16 cellular contexts compared by ENCODE assay signal in the genomic region with DNA sequence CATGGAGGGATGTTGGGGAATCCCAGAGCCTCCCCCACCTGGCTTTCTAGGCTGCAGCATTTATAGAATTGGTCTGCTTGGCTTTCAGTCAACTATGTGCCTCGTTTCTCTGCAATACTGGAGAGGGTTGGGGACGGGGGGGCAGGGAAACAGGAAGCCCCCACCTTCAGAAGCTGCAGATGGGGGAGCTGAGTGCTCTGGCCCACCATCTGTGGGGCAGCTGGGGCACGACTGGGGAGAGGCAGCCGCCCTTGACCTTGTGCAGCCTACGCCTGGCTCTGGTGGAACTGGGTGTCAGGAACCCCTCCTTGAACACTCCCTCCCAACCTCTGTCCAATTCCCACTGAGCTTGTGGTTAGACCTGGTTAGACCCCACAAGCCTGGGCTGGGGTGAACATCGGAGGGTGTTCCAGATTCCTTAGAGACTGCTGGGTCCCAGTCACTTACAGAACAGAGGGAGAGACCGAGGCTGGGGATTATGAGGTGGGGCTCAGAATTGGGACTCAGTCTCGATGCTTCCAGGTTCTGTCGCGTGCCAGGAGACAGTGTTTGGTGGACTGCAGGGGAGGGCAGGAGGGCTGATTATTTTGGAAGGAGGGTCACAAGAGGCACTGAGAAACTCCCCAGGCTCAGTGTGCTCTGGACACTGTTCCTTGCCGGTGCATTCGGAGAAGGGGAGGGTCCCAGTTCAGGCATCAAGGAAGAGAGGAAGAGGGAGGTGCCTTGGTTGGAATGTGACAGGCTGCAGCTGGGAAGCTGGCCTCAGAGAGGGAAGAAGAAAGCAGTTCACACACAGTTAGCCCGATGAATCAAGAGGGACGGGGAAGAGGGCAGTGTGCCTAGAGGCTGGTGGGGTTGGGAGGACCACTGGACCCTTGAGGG. TPM values are rescaled to one million over a fixed set of nuclear protein-coding genes. Genes with fewer than 3 reads are reported as not detected.
A peak's percentile ranks its signal among the peaks of the same experiment; 100 is the strongest.
DNase-seq lines count a peak whose midpoint lies in the region; ATAC-seq and TF ChIP-seq lines count a peak whose summit lies in the region.
"Had no signal": no experiment of that assay in that cellular context is flagged by ENCODE, and none has a peak within 500 bp of the region (broad histone marks: within the 10 kb centered on the region; RNA-seq: fewer than 3 reads in every experiment).

No MANE protein-coding gene starts in this region.

- H3K27ac Mint-ChIP-seq in WTC11 = no peak overlapping the region
- H3K27ac Mint-ChIP-seq in activated T-helper 2 cell treated with anti-CD3 and anti-CD28 coated beads, Interferon-gamma antibody, Interleukin-2, Interleukin-4, amounts not matched to agents 10 μg/mL and 5 μg/mL and 100 μg/mL, durations not matched to agents 14 hours and 24 hours and 36 hours = no peak overlapping the region
- H3K27ac Mint-ChIP-seq: activated CD8-positive, alpha-beta T cell treated with anti-CD3 and anti-CD28 coated beads, Interleukin-2, amount 10 ng/mL, durations not matched to agents 7 days and 5 days; activated naive CD8-positive, alpha-beta T cell; effector memory CD8-positive, alpha-beta T cell; natural killer cell had no signal

- peaks cover 3 to 77% (median 53%) of the 10 kb centered on the region in 12 donors for H3K4me1 ChIP-seq in heart left ventricle
- peaks cover 57% of the 10 kb centered on the region for H3K4me1 ChIP-seq in muscle layer of colon (ENCODE audit: insufficient read depth, low read length)
- peaks cover 4 to 26% (median 9%) of the 10 kb centered on the region in 4 donors for H3K4me1 ChIP-seq in upper lobe of left lung

- intact Hi-C loops in heart left ventricle (cut with DNase I) = no loop called here
- intact Hi-C loops in activated T-helper 2 cell treated with anti-CD3 and anti-CD28 coated beads, Interferon-gamma antibody, Interleukin-2, Interleukin-4, amounts not matched to agents 10 μg/mL and 5 μg/mL and 100 μg/mL, durations not matched to agents 14 hours and 24 hours and 36 hours (cut with micrococcal nuclease) = no loop called here

- H3K27me3 Mint-ChIP-seq in WTC11 (ENCODE audit: low read depth) = no peaks in the 10 kb centered on the region
- no peaks in the 10 kb centered on the region for H3K27me3 Mint-ChIP-seq in activated T-helper 2 cell treated with anti-CD3 and anti-CD28 coated beads, Interferon-gamma antibody, Interleukin-2, Interleukin-4, amounts not matched to agents 10 μg/mL and 5 μg/mL and 100 μg/mL, durations not matched to agents 14 hours and 24 hours and 36 hours (ENCODE audit: low read depth)
- H3K27me3 Mint-ChIP-seq: activated naive CD8-positive, alpha-beta T cell had no signal

- H3K9me3 ChIP-seq in heart left ventricle (no peaks in the 10 kb centered on the region), muscle layer of colon (ENCODE audit: low read length) (no peaks in the 10 kb centered on the region), upper lobe of left lung (no peaks in the 10 kb centered on the region)
- H3K9me3 ChIP-seq: Caco-2 had no signal

- no peaks in the 10 kb centered on the region for H3K36me3 ChIP-seq in heart left ventricle
- H3K36me3 ChIP-seq in muscle layer of colon (ENCODE audit: insufficient read depth, low read length) = no peaks in the 10 kb centered on the region
- no peaks in the 10 kb centered on the region for H3K36me3 ChIP-seq in upper lobe of left lung

- H3K4me3 ChIP-seq in heart left ventricle = peak overlapping the region in 2 of 12 donors; percentile 2 to 20
- H3K4me3 ChIP-seq in muscle layer of colon (ENCODE audit: low read depth in 1 of 2, low read length in 2 of 2) = no peak overlapping the region
- H3K4me3 ChIP-seq in upper lobe of left lung = no peak overlapping the region

- no peaks in the 10 kb centered on the region for H3K4me1 Mint-ChIP-seq in WTC11
- no peaks in the 10 kb centered on the region for H3K4me1 Mint-ChIP-seq in activated T-helper 2 cell treated with anti-CD3 and anti-CD28 coated beads, Interferon-gamma antibody, Interleukin-2, Interleukin-4, amounts not matched to agents 10 μg/mL and 5 μg/mL and 100 μg/mL, durations not matched to agents 14 hours and 24 hours and 36 hours (ENCODE audit: low read depth)
- H3K4me1 Mint-ChIP-seq: natural killer cell had no signal

- H3K27ac ChIP-seq in heart left ventricle (peak overlapping the region in 11 of 12 donors; percentile 40 to 83 (median 71)), muscle layer of colon (ENCODE audit: low read depth, low read length) (peak overlapping the region; percentile 29), upper lobe of left lung (peak overlapping the region in 3 of 4 donors; percentile 47 to 63 (median 51))

- CTCF ChIA-PET in WTC11 (lab: Charles Lee) (interaction anchor here (0.5 to 1.6 kb wide), 4 partner anchors 26 to 110 kb away, joined by 4 to 5 read pairs (median 4); partner anchors contain the start of gene COL27A1), HEK293T (lab: Yijun Ruan, JAX) (no interaction called here)

- TF ChIP-seq EP300 in upper lobe of left lung (IDR thresholded peaks at IDR 0.05) = no peak

- POLR2A ChIA-PET in WTC11 (lab: Charles Lee) (no interaction called here), HEK293T (lab: Yijun Ruan, JAX) (no interaction called here)

- H3K27me3 ChIP-seq in heart left ventricle = no peaks in the 10 kb centered on the region
- H3K27me3 ChIP-seq in muscle layer of colon (ENCODE audit: control insufficient read depth in 1 of 2, insufficient read depth in 2 of 2, low read length in 2 of 2) = no peaks in the 10 kb centered on the region
- H3K27me3 ChIP-seq in upper lobe of left lung = no peaks in the 10 kb centered on the region

- DNase-seq in WTC11 (ENCODE audit: low spot score) (no peak), heart left ventricle (peak in 4 of 5 donors; percentile 45 to 60 (median 53)), upper lobe of left lung (no peak), SKM-1 (lab: John Stamatoyannopoulos, UW; ENCODE audit: unreplicated experiment) (no peak), HEK293T (ENCODE audit: extremely low spot score) (no peak), HUDEP-2 (lab: John Stamatoyannopoulos, UW; ENCODE audit: unreplicated experiment in 76 of 76) (no peak)
- DNase-seq in activated T-helper 2 cell treated with anti-CD3 and anti-CD28 coated beads, Interferon-gamma antibody, Interleukin-2, Interleukin-4, amounts not matched to agents 10 μg/mL and 5 μg/mL and 100 μg/mL, durations not matched to agents 14 hours and 24 hours and 36 hours (ENCODE audit: low spot score) = no peak
- DNase-seq: activated CD8-positive, alpha-beta T cell treated with anti-CD3 and anti-CD28 coated beads, Interleukin-2, amount 10 ng/mL, durations not matched to agents 7 days and 5 days; Caco-2; effector memory CD8-positive, alpha-beta T cell; KBM-7; natural killer cell; NCI-H2107; OCI-M1 had no signal

- WGBS in heart left ventricle, 4 donors = 12 to 26% (median 16%) methylated on average over 14 of the region's 14 CpGs
- 43 to 54% methylated on average over 11 to 14 of the region's 14 CpGs for WGBS in upper lobe of left lung, 2 donors

- H3K9ac ChIP-seq in muscle layer of colon (ENCODE audit: low read length) = no peak overlapping the region

- TF ChIP-seq POLR2A in heart left ventricle (IDR thresholded peaks at IDR 0.05) (no peak), upper lobe of left lung (IDR thresholded peaks at IDR 0.05) (no peak)

- H3K36me3 Mint-ChIP-seq in WTC11 = peaks cover 2% of the 10 kb centered on the region; the same call in 1 of the 2 replicates
- no peaks in the 10 kb centered on the region for H3K36me3 Mint-ChIP-seq in activated T-helper 2 cell treated with anti-CD3 and anti-CD28 coated beads, Interferon-gamma antibody, Interleukin-2, Interleukin-4, amounts not matched to agents 10 μg/mL and 5 μg/mL and 100 μg/mL, durations not matched to agents 14 hours and 24 hours and 36 hours (ENCODE audit: low read depth)
- H3K36me3 Mint-ChIP-seq: activated naive CD8-positive, alpha-beta T cell; natural killer cell had no signal

- H3K4me3 Mint-ChIP-seq in WTC11 = no peak overlapping the region
- no peak overlapping the region for H3K4me3 Mint-ChIP-seq in activated T-helper 2 cell treated with anti-CD3 and anti-CD28 coated beads, Interferon-gamma antibody, Interleukin-2, Interleukin-4, amounts not matched to agents 10 μg/mL and 5 μg/mL and 100 μg/mL, durations not matched to agents 14 hours and 24 hours and 36 hours (ENCODE audit: low read depth)
- H3K4me3 Mint-ChIP-seq: activated CD8-positive, alpha-beta T cell treated with anti-CD3 and anti-CD28 coated beads, Interleukin-2, amount 10 ng/mL, durations not matched to agents 7 days and 5 days; activated naive CD8-positive, alpha-beta T cell; effector memory CD8-positive, alpha-beta T cell; natural killer cell had no signal

- ATAC-seq in WTC11 (0 out of 2 replicates have a peak, but pooled peaks have one; percentile 32), heart left ventricle (peak in 3 of 4 donors; percentile 27 to 48 (median 30)), upper lobe of left lung (ENCODE audit: low FRiP score in 2 of 2) (peak in 1 of 2 donors; percentile 26)
- ATAC-seq: activated CD8-positive, alpha-beta T cell treated with anti-CD3 and anti-CD28 coated beads, Interleukin-2, amount 10 ng/mL, durations not matched to agents 7 days and 5 days; effector memory CD8-positive, alpha-beta T cell; natural killer cell had no signal

- no peaks in the 10 kb centered on the region for H3K9me3 Mint-ChIP-seq in WTC11
- no peaks in the 10 kb centered on the region for H3K9me3 Mint-ChIP-seq in activated T-helper 2 cell treated with anti-CD3 and anti-CD28 coated beads, Interferon-gamma antibody, Interleukin-2, Interleukin-4, amounts not matched to agents 10 μg/mL and 5 μg/mL and 100 μg/mL, durations not matched to agents 14 hours and 24 hours and 36 hours
- H3K9me3 Mint-ChIP-seq: effector memory CD8-positive, alpha-beta T cell; natural killer cell had no signal

- TF ChIP-seq CTCF in WTC11 (IDR thresholded peaks at IDR 0.05) (no peak), heart left ventricle (IDR thresholded peaks at IDR 0.05) (no peak), upper lobe of left lung (IDR thresholded peaks at IDR 0.05) (no peak)

TF ChIP-seq in HEK293T, 16 proteins besides CTCF, POLR2A, EP300 and RAD21:
- TF ChIP-seq L3MBTL2 (conservative IDR thresholded peaks at IDR 0.05) = no peak
- no peak for TF ChIP-seq ELF4 (IDR thresholded peaks at IDR 0.05)
- no peak for TF ChIP-seq TARDBP (IDR thresholded peaks at IDR 0.05)

RNA-seq across cellular contexts. Expression of gene COL27A1, which starts 25.6 kb away (rescaled TPM):
- total RNA-seq in WTC11 (2021) = 34.5 to 47.5 TPM (median 36.9 TPM) in 3 replicates
- total RNA-seq in heart left ventricle = 10 to 100 TPM in 1 of 9 donors, 1 to 10 TPM in 8; 2.3 to 10.8 (median 5.2) TPM
- polyA plus RNA-seq in heart left ventricle = 10 to 100 TPM in 1 of 2 donors, 1 to 10 TPM in 1; 2.7 to 14.2 TPM
- 10 to 100 TPM in 3 of 6 donors, 1 to 10 TPM in 3; 4.0 to 55.5 (median 9.2) TPM for total RNA-seq in upper lobe of left lung
- total RNA-seq in activated T-helper 2 cell treated with anti-CD3 and anti-CD28 coated beads, Interferon-gamma antibody, Interleukin-2, Interleukin-4, amounts not matched to agents 10 μg/mL and 5 μg/mL and 100 μg/mL, durations not matched to agents 14 hours and 24 hours and 36 hours = 3.7 and 4.1 TPM in 2 replicates
- total RNA-seq: natural killer cell had no signal

Comparison
In these comparisons a context has a peak if more than half of its experiments do, and no peak if none do; other contexts are left out.
1. DNase-seq: peak in heart left ventricle (4 of 5); none in WTC11 (single experiment), upper lobe of left lung (0 of 2), SKM-1 (single experiment), activated T-helper 2 cell treated with anti-CD3 and anti-CD28 coated beads, Interferon-gamma antibody, Interleukin-2, Interleukin-4, amounts not matched to agents 10 μg/mL and 5 μg/mL and 100 μg/mL, durations not matched to agents 14 hours and 24 hours and 36 hours (single experiment), HEK293T (single experiment) and HUDEP-2 (0 of 76).
2. Peak in every context shown above with its lines, with median percentiles within 50 percentile points of each other: H3K27ac ChIP-seq.